10 cellular contexts compared by ENCODE assay signal in the genomic region with DNA sequence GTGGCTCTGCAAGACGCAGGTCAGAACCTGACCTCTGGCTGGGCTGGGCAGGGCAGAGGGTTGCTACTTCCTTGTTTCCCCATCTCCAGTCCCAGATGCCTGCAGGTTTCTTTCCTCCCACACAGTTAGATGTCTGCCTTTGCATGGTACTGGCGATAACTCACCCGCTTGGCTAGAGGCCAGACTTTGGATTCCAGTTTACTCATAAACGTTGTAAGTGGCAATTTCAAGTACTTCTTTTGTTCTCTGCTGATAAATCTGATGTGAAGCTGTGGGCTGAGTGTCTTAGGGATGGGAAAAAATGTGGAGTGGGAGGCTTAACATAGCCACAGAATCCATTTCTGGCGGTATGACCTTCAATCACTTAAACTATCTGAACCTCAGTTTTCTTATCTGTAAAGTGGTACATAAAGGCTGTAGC.
DNase-seq lines count a peak whose midpoint lies in the region; ATAC-seq and TF ChIP-seq lines count a peak whose summit lies in the region.
"Had no signal": no experiment of that assay in that cellular context is flagged by ENCODE, and none has a peak within 500 bp of the region (broad histone marks: within the 10 kb centered on the region; RNA-seq: fewer than 3 reads in every experiment).

No MANE protein-coding gene starts in this region.

- H3K9me3 ChIP-seq in PC-3 (ENCODE audit: low read length) = no peaks in the 10 kb centered on the region

- H3F3A ChIP-seq in PC-3 (ENCODE audit: low read length, unreplicated experiment) = no peaks in the 10 kb centered on the region

- H3K4me3 ChIP-seq in PC-3 (ENCODE audit: low read length) = no peak overlapping the region
- no peak overlapping the region for H3K4me3 ChIP-seq in fibroblast of the aortic adventitia (ENCODE audit: low read depth, low read length)

- H3K36me3 ChIP-seq in PC-3 (ENCODE audit: low read depth, low read length) = no peaks in the 10 kb centered on the region

- intact Hi-C loops in PC-3 (cut with micrococcal nuclease) = no loop called here

- H3K79me2 ChIP-seq in PC-3 (ENCODE audit: low read length) = no peaks in the 10 kb centered on the region

- TF ChIP-seq CTCF in PC-3 (conservative IDR thresholded peaks at IDR 0.05; ENCODE audit: low read depth, low read length) (no peak), fibroblast of the aortic adventitia (IDR thresholded peaks at IDR 0.05; ENCODE audit: insufficient read depth, low read length) (no peak)

- no peak overlapping the region for H3K9ac ChIP-seq in PC-3 (ENCODE audit: low read length)

- no peak overlapping the region for H2AFZ ChIP-seq in PC-3 (ENCODE audit: low read length)

- peaks cover 12% of the 10 kb centered on the region; the same call in 1 of the 2 replicates for H3K27me3 ChIP-seq in PC-3 (ENCODE audit: low read length)

- no peaks in the 10 kb centered on the region for H3K4me1 ChIP-seq in PC-3 (ENCODE audit: insufficient read depth, low read length)

- H3K9me2 ChIP-seq in PC-3 (replicated peaks; ENCODE audit: low read length) = no peaks in the 10 kb centered on the region

- no TSS peak for BruUV-seq in PC-3 (replicated peaks; lab: Mats Ljungman, UMichigan)

- ATAC-seq in PC-3 (no peak), HG02571 (IDR thresholded peaks at IDR 0.05; ENCODE audit: unreplicated experiment) (no peak), HG03442 (IDR thresholded peaks at IDR 0.05; ENCODE audit: unreplicated experiment) (no peak)
- ATAC-seq: activated CD8-positive, alpha-beta T cell treated with anti-CD3 and anti-CD28 coated beads, Interleukin-2, amount 10 ng/mL, durations not matched to agents 7 days and 5 days had no signal

- no peak overlapping the region for H3K27ac ChIP-seq in PC-3 (ENCODE audit: low read length)
- H3K27ac ChIP-seq: C4-2B had no signal

- no peaks in the 10 kb centered on the region for H4K20me1 ChIP-seq in PC-3 (ENCODE audit: low read length)

- POLR2A ChIA-PET in PC-3 (lab: Charles Lee; ENCODE audit: unreplicated experiment) = no interaction called here

- CTCF ChIA-PET in PC-3 (lab: Charles Lee) = no interaction called here

- peak; percentile 50 for DNase-seq in AG08395 (ENCODE audit: low spot score)
- DNase-seq in HS-5 (ENCODE audit: low read depth) = peak; percentile 42
- peak; percentile 53 for DNase-seq in PC-3
- DNase-seq in fibroblast of the aortic adventitia (ENCODE audit: low read depth) = peak; percentile 87
- DNase-seq in activated T-cell treated with anti-CD3 and anti-CD28 coated beads, Interleukin-2, amount 50 U/mL, for 48 hours = no peak
- DNase-seq in cerebellar cortex (ENCODE audit: low spot score) = no peak
- DNase-seq: activated CD8-positive, alpha-beta T cell treated with anti-CD3 and anti-CD28 coated beads, Interleukin-2, amount 10 ng/mL, durations not matched to agents 7 days and 5 days had no signal

- H3K4me2 ChIP-seq in PC-3 (ENCODE audit: low read length) = no peak overlapping the region

Comparison
In these comparisons a context has a peak if more than half of its experiments do, and no peak if none do; other contexts are left out.
1. DNase-seq: peak in AG08395 (single experiment), HS-5 (single experiment), PC-3 (single experiment) and fibroblast of the aortic adventitia (single experiment); none in activated T-cell treated with anti-CD3 and anti-CD28 coated beads, Interleukin-2, amount 50 U/mL, for 48 hours (0 of 2) and cerebellar cortex (single experiment).